In genomic region chr4:119106036-119107000, GRCh38 we compare ENCODE assay signal across 20 cellular contexts. TPM values are rescaled to one million over a fixed set of nuclear protein-coding genes. Genes with fewer than 3 reads are reported as not detected.
A peak's percentile ranks its signal among the peaks of the same experiment; 100 is the strongest.
DNase-seq lines count a peak whose midpoint lies in the region; ATAC-seq and TF ChIP-seq lines count a peak whose summit lies in the region.
"Had no signal": no experiment of that assay in that cellular context is flagged by ENCODE, and none has a peak within 500 bp of the region (broad histone marks: within the 10 kb centered on the region; RNA-seq: fewer than 3 reads in every experiment).

No MANE protein-coding gene starts in this region.

- no peak for TF ChIP-seq CTCF in SK-N-SH (IDR thresholded peaks at IDR 0.05)
- no peak for TF ChIP-seq CTCF in MCF 10A (IDR thresholded peaks at IDR 0.05; ENCODE audit: unreplicated experiment)
- TF ChIP-seq CTCF in stomach (IDR thresholded peaks at IDR 0.05), result no peak

- H3K9me2 ChIP-seq in SK-N-SH, result no peaks in the 10 kb centered on the region

- no peaks in the 10 kb centered on the region for H3K79me2 ChIP-seq in SK-N-SH (ENCODE audit: insufficient read depth)

- H3K4me3 Mint-ChIP-seq in MCF 10A (ENCODE audit: unreplicated experiment), result no peak overlapping the region
- H3K4me3 Mint-ChIP-seq: activated naive CD8-positive, alpha-beta T cell; naive B cell; stimulated activated naive B cell treated with anti-CD40 and anti-IgM and Interleukin-4, amounts not matched to agents 10 μg/mL and 1 μg/mL and 100 μg/mL, for 72 hours had no signal

- POLR2A ChIA-PET in SK-N-SH (lab: Yijun Ruan, JAX) (no interaction called here), MCF 10A (lab: Yijun Ruan, JAX) (interaction anchor here (0.5 to 1.5 kb wide), 7 partner anchors 9 to 193 kb away, joined by 3 to 16 read pairs (median 3); partner anchors contain the start of gene USP53)

- H3K27me3 ChIP-seq in SK-N-SH (ENCODE audit: insufficient read depth) (no peaks in the 10 kb centered on the region), stomach (no peaks in the 10 kb centered on the region)

- TF ChIP-seq EP300 in SK-N-SH (IDR thresholded peaks at IDR 0.05; ENCODE audit: borderline replicate concordance in 1 of 2, low read depth in 1 of 2, low read length in 1 of 2) (no peak), stomach (IDR thresholded peaks at IDR 0.05) (no peak)

- H3K4me3 ChIP-seq in SK-N-SH (ENCODE audit: low read depth in 2 of 2, low read length in 1 of 2) (no peak overlapping the region), stomach (no peak overlapping the region)

- H3K27me3 Mint-ChIP-seq in MCF 10A (ENCODE audit: insufficient read depth, unreplicated experiment), result no peaks in the 10 kb centered on the region
- H3K27me3 Mint-ChIP-seq: activated naive CD8-positive, alpha-beta T cell had no signal

- peak overlapping the region; percentile 16; the same call in 1 of the 2 replicates for H3K4me2 ChIP-seq in SK-N-SH

- no peaks in the 10 kb centered on the region for H3K36me3 ChIP-seq in SK-N-SH (replicated peaks in 1 of 2; ENCODE audit: control insufficient read depth in 1 of 2, insufficient read depth in 2 of 2, low read length in 1 of 2)
- no peaks in the 10 kb centered on the region for H3K36me3 ChIP-seq in stomach

- TF ChIP-seq RAD21 in SK-N-SH (IDR thresholded peaks at IDR 0.05; ENCODE audit: low read length), result no peak

- CTCF ChIA-PET in SK-N-SH (lab: Yijun Ruan, JAX) (no interaction called here), MCF 10A (lab: Yijun Ruan, JAX) (no interaction called here)

- H4K20me1 ChIP-seq in SK-N-SH (ENCODE audit: insufficient read depth), result no peaks in the 10 kb centered on the region

- H3K27ac Mint-ChIP-seq in MCF 10A (ENCODE audit: low read depth, unreplicated experiment), result no peak overlapping the region
- H3K27ac Mint-ChIP-seq: activated naive CD8-positive, alpha-beta T cell; naive B cell; stimulated activated naive B cell treated with anti-CD40 and anti-IgM and Interleukin-4, amounts not matched to agents 10 μg/mL and 1 μg/mL and 100 μg/mL, for 72 hours had no signal

- BruUV-seq in MCF 10A (replicated peaks; lab: Mats Ljungman, UMichigan), result no TSS peak

- no peaks in the 10 kb centered on the region for H3K36me3 Mint-ChIP-seq in MCF 10A (ENCODE audit: insufficient read depth, unreplicated experiment)
- H3K36me3 Mint-ChIP-seq: activated naive CD8-positive, alpha-beta T cell; naive B cell; stimulated activated naive B cell treated with anti-CD40 and anti-IgM and Interleukin-4, amounts not matched to agents 10 μg/mL and 1 μg/mL and 100 μg/mL, for 72 hours had no signal

- DNase-seq in SK-N-SH (no peak), MCF 10A (ENCODE audit: unreplicated experiment) (peak; percentile 39), islet precursor cell (peak; percentile 50), stomach (no peak), GM03348 (ENCODE audit: low spot score) (no peak), inferior parietal cortex (ENCODE audit: extremely low spot score) (no peak)
- DNase-seq: 8988T; activated CD4-positive, alpha-beta T cell treated with anti-CD3 and anti-CD28 coated beads for 1 hour; caudate nucleus; GOT3; head of caudate nucleus; naive B cell; NCI-H1417; NCI-H2227 treated with DMSO at 0.1 percent for 48 hours; stimulated activated naive B cell treated with anti-CD40 and anti-IgM and Interleukin-4, amounts not matched to agents 10 μg/mL and 1 μg/mL and 100 μg/mL, for 72 hours had no signal

- no peaks in the 10 kb centered on the region for H3K9me3 Mint-ChIP-seq in MCF 10A (ENCODE audit: unreplicated experiment)
- H3K9me3 Mint-ChIP-seq: stimulated activated naive B cell treated with anti-CD40 and anti-IgM and Interleukin-4, amounts not matched to agents 10 μg/mL and 1 μg/mL and 100 μg/mL, for 72 hours had no signal

- intact Hi-C loops in MCF 10A (cut with micrococcal nuclease) (loop anchor here (10.0 kb wide), 1 partner anchor 122 kb away; no protein-coding TSS in a partner anchor), stomach (cut with DNase I; ENCODE audit: low total_unique reads) (no loop called here)

- H3K9ac ChIP-seq in SK-N-SH, result no peak overlapping the region

- WGBS in SK-N-SH (ENCODE audit: low lambda C conversion rate), result 82% methylated on average over 4 of the region's 4 CpGs
- WGBS in stomach, 5 donors, result 42 to 71% (median 52%) methylated on average over 4 of the region's 4 CpGs

- peaks cover 16% of the 10 kb centered on the region for H3F3A ChIP-seq in SK-N-SH (replicated peaks; ENCODE audit: insufficient read depth)

- H3K9me3 ChIP-seq in SK-N-SH (no peaks in the 10 kb centered on the region), stomach (no peaks in the 10 kb centered on the region)

- H3K4me1 ChIP-seq in SK-N-SH (ENCODE audit: control insufficient read depth in 1 of 2, insufficient read depth in 2 of 2, low read depth in 1 of 2, low read length in 1 of 2) (peaks cover 0 to 44% of the 10 kb centered on the region in 2 experiments; a peak in 3 of 4 replicates), stomach (peaks cover 6 to 24% (median 18%) of the 10 kb centered on the region in 4 donors)

- peak overlapping the region in 1 of 2 experiments; percentile 28; a peak in 2 of 4 replicates for H3K27ac ChIP-seq in SK-N-SH (ENCODE audit: low read depth in 2 of 2, low read length in 1 of 2)
- peak overlapping the region in 3 of 5 donors; percentile 12 to 38 (median 20) for H3K27ac ChIP-seq in stomach

- H3K4me1 Mint-ChIP-seq in MCF 10A (ENCODE audit: insufficient read depth, unreplicated experiment), result peaks cover 31% of the 10 kb centered on the region
- H3K4me1 Mint-ChIP-seq: naive B cell; stimulated activated naive B cell treated with anti-CD40 and anti-IgM and Interleukin-4, amounts not matched to agents 10 μg/mL and 1 μg/mL and 100 μg/mL, for 72 hours had no signal

- ATAC-seq in SK-N-SH treated with all-trans-retinoic acid at 6 μM for 48 hours (no peak), GM19452 (IDR thresholded peaks at IDR 0.05; ENCODE audit: unreplicated experiment) (no peak)
- ATAC-seq: sciatic nerve; stimulated activated naive B cell treated with anti-CD40 and anti-IgM and Interleukin-4, amounts not matched to agents 10 μg/mL and 1 μg/mL and 100 μg/mL, for 72 hours had no signal

- no peak for TF ChIP-seq POLR2A in stomach (IDR thresholded peaks at IDR 0.05)

- H2AFZ ChIP-seq in SK-N-SH (ENCODE audit: low read depth), result peak overlapping the region; percentile 9; the same call in 1 of the 2 replicates

TF ChIP-seq in SK-N-SH, 30 proteins besides CTCF, POLR2A, EP300 and RAD21:
- TF ChIP-seq EZH2phosphoT487 (IDR thresholded peaks at IDR 0.05; ENCODE audit: borderline replicate concordance, low read depth) (no peak), MAX (IDR thresholded peaks at IDR 0.05; ENCODE audit: low read depth) (no peak)

TF ChIP-seq in SK-N-SH treated with all-trans-retinoic acid at 6 μM for 48 hours, 23 proteins besides CTCF, POLR2A, EP300 and RAD21 (continues in another document):
- no peak for TF ChIP-seq PPARA (CRISPR knock-in tag; IDR thresholded peaks at IDR 0.05; ENCODE audit: borderline replicate concordance)
- TF ChIP-seq BACH2 (CRISPR knock-in tag; IDR thresholded peaks at IDR 0.05; ENCODE audit: borderline replicate concordance), result no peak
- TF ChIP-seq ZFP30 (CRISPR knock-in tag; IDR thresholded peaks at IDR 0.05), result no peak
- TF ChIP-seq OSR1 (CRISPR knock-in tag; IDR thresholded peaks at IDR 0.05), result no peak
- TF ChIP-seq GLIS3 (CRISPR knock-in tag; IDR thresholded peaks at IDR 0.05), result no peak
- TF ChIP-seq ARNTL (CRISPR knock-in tag; IDR thresholded peaks at IDR 0.05; ENCODE audit: borderline replicate concordance, low read depth), result no peak
- no peak for TF ChIP-seq ZNF70 (CRISPR knock-in tag; IDR thresholded peaks at IDR 0.05)
- TF ChIP-seq POU6F1 (CRISPR knock-in tag; IDR thresholded peaks at IDR 0.05; ENCODE audit: borderline replicate concordance, low read depth), result no peak
- TF ChIP-seq ISL1 (CRISPR knock-in tag; IDR thresholded peaks at IDR 0.05), result no peak
- no peak for TF ChIP-seq ZNF8 (CRISPR knock-in tag; IDR thresholded peaks at IDR 0.05)
- TF ChIP-seq ZNF565 (CRISPR knock-in tag; conservative IDR thresholded peaks at IDR 0.05; ENCODE audit: low read depth), result no peak
- no peak for TF ChIP-seq ZC3H10 (CRISPR knock-in tag; IDR thresholded peaks at IDR 0.05)
- no peak for TF ChIP-seq CREB5 (CRISPR knock-in tag; IDR thresholded peaks at IDR 0.05; ENCODE audit: low read depth)
- TF ChIP-seq SNAI2 (CRISPR knock-in tag; IDR thresholded peaks at IDR 0.05), result no peak
- no peak for TF ChIP-seq CSDC2 (CRISPR knock-in tag; IDR thresholded peaks at IDR 0.05)

RNA-seq across cellular contexts. Expression of gene MYOZ2, which starts 29.3 kb away (rescaled TPM):
- 0.26 and 0.62 TPM in 2 replicates for polyA plus RNA-seq in SK-N-SH (2012; rRNA removed)
- polyA plus RNA-seq in SK-N-SH (2012; cell fraction: cytosol; rRNA removed), result 0.68 TPM in 2 replicates
- polyA plus RNA-seq in SK-N-SH (2012; cell fraction: nucleus; rRNA removed), result 0.67 and 1.2 TPM in 2 replicates
- total RNA-seq in MCF 10A (2022), result not detected in 2 replicates
- 1 to 10 TPM in 2 of 5 donors, under 1 TPM in 1, not detected in 2; 0.73 to 1.4 (median 1.2) TPM for total RNA-seq in stomach
- under 1 TPM; 0.31 to 0.44 (median 0.33) TPM for polyA plus RNA-seq in stomach
- total RNA-seq: T-helper 1 cell treated with Interleukin-12 subunit alpha and Interleukin-12 subunit beta and Interleukin-4 antibody, amounts not matched to agents 30 ng/mL and 1 ng/mL, for 36 hours had no signal

Comparison
In these comparisons a context has a peak if more than half of its experiments do, and no peak if none do; other contexts are left out.
1. DNase-seq: peak in MCF 10A (single experiment) and islet precursor cell (single experiment); none in SK-N-SH (single experiment), stomach (single experiment), GM03348 (single experiment) and inferior parietal cortex (single experiment).